ENCODE assay signal across 11 cellular contexts in the genomic region with DNA sequence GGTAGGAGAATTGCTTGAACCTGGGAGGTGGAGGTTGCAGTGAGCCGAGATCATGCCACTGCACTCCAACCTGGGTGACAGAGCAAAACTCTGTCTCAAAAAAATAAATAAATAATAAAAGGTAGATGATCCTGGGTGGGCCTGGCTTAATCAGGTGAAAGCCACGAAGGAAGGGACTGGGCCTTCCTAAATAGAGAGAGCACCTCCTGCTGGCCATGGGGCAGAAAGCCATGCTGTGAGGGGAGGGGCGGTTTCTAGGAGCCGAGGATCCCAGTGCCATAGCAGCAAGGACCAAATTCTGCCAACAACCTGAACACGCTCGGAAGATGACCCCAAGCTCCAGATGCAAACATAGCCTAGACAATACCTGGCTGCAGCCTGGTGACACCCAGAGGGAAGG.
DNase-seq lines count a peak whose midpoint lies in the region; ATAC-seq and TF ChIP-seq lines count a peak whose summit lies in the region.
"Had no signal": no experiment of that assay in that cellular context is flagged by ENCODE, and none has a peak within 500 bp of the region (broad histone marks: within the 10 kb centered on the region; RNA-seq: fewer than 3 reads in every experiment).

No MANE protein-coding gene starts in this region.

- ATAC-seq in GM21576 (IDR thresholded peaks at IDR 0.05; ENCODE audit: unreplicated experiment), result no peak
- no peak for ATAC-seq in GM18870 (IDR thresholded peaks at IDR 0.05; ENCODE audit: unreplicated experiment)
- ATAC-seq: lower lobe of right lung had no signal

- TF ChIP-seq CTCF in AG10803 (conservative IDR thresholded peaks at IDR 0.05; ENCODE audit: low read length) (peak; percentile 59), WI38 (IDR thresholded peaks at IDR 0.05; ENCODE audit: low read depth, low read length) (peak; percentile 46)

- H3K4me3 ChIP-seq in AG10803 (ENCODE audit: low read length) (no peak overlapping the region), WI38 (ENCODE audit: low read depth, low read length) (no peak overlapping the region)
- H3K4me3 ChIP-seq: lower lobe of right lung, sigmoid colon had no signal

- DNase-seq in AG10803 (ENCODE audit: low read depth), result peak; percentile 46
- DNase-seq in HCEC 1CT, result peak; percentile 28
- peak; percentile 69 for DNase-seq in iPS-NIHi7 (ENCODE audit: extremely low spot score)
- DNase-seq in NCI-H1092 (lab: John Stamatoyannopoulos, UW), result no peak
- DNase-seq in retina, result no peak
- DNase-seq: activated naive CD4-positive, alpha-beta T cell treated with anti-CD3 and anti-CD28 coated beads, Interleukin-2, amount 50 U/mL, for 16 hours; lower lobe of right lung; sigmoid colon had no signal

Comparison
In these comparisons a context has a peak if more than half of its experiments do, and no peak if none do; other contexts are left out.
1. DNase-seq: peak in AG10803 (single experiment), HCEC 1CT (single experiment) and iPS-NIHi7 (single experiment); none in NCI-H1092 (single experiment) and retina (single experiment).